Comparison of ENCODE assay signal across 8 cellular contexts in genomic region chr3:15327941-15328340, GRCh38. TPM values are rescaled to one million over a fixed set of nuclear protein-coding genes. Genes with fewer than 3 reads are reported as not detected.
DNase-seq lines count a peak whose midpoint lies in the region; ATAC-seq and FAIRE-seq lines count a peak whose summit lies in the region.

No MANE protein-coding gene starts in this region.

- no peak for FAIRE-seq in RCC 7860 (lab: Jason Lieb, UNC)

- H3K36me3 Mint-ChIP-seq in T-helper 17 cell (ENCODE audit: low read depth), result peaks cover 15% of the 10 kb centered on the region
- H3K36me3 Mint-ChIP-seq in activated T-helper 2 cell treated with anti-CD3 and anti-CD28 coated beads, Interferon-gamma antibody, Interleukin-2, Interleukin-4, amounts not matched to agents 10 μg/mL and 5 μg/mL and 100 μg/mL, durations not matched to agents 14 hours and 24 hours and 36 hours (ENCODE audit: low read depth), result peaks cover 51% of the 10 kb centered on the region

- H3K27me3 Mint-ChIP-seq in T-helper 17 cell, result no peaks in the 10 kb centered on the region
- H3K27me3 Mint-ChIP-seq in activated T-helper 2 cell treated with anti-CD3 and anti-CD28 coated beads, Interferon-gamma antibody, Interleukin-2, Interleukin-4, amounts not matched to agents 10 μg/mL and 5 μg/mL and 100 μg/mL, durations not matched to agents 14 hours and 24 hours and 36 hours (ENCODE audit: low read depth), result peaks cover 2% of the 10 kb centered on the region

- peaks cover 64% of the 10 kb centered on the region for H3K4me1 Mint-ChIP-seq in T-helper 17 cell
- peaks cover 40% of the 10 kb centered on the region for H3K4me1 Mint-ChIP-seq in activated T-helper 2 cell treated with anti-CD3 and anti-CD28 coated beads, Interferon-gamma antibody, Interleukin-2, Interleukin-4, amounts not matched to agents 10 μg/mL and 5 μg/mL and 100 μg/mL, durations not matched to agents 14 hours and 24 hours and 36 hours (ENCODE audit: low read depth)

- H3K9me3 Mint-ChIP-seq in activated T-helper 2 cell treated with anti-CD3 and anti-CD28 coated beads, Interferon-gamma antibody, Interleukin-2, Interleukin-4, amounts not matched to agents 10 μg/mL and 5 μg/mL and 100 μg/mL, durations not matched to agents 14 hours and 24 hours and 36 hours, result no peaks in the 10 kb centered on the region

- peak; percentile 35 for ATAC-seq in HG02885 (IDR thresholded peaks at IDR 0.05; ENCODE audit: poor library complexity, unreplicated experiment)
- no peak for ATAC-seq in T-helper 17 cell
- ATAC-seq in HG02763 (IDR thresholded peaks at IDR 0.05; ENCODE audit: unreplicated experiment), result no peak

- no peaks in the 10 kb centered on the region for H3K9me3 ChIP-seq in T-helper 17 cell (ENCODE audit: control insufficient read depth, low read length, poor library complexity, severe bottlenecking)

- DNase-seq in DMS53 (lab: John Stamatoyannopoulos, UW) (peak; percentile 84), T-helper 17 cell (peak in 1 of 3 donors; percentile 21), iPS-NIHi11 (ENCODE audit: low spot score) (peak; percentile 32), activated gamma-delta T cell (lab: John Stamatoyannopoulos, UW) (no peak), RCC 7860 (ENCODE audit: low spot score) (no peak)
- no peak for DNase-seq in activated T-helper 2 cell treated with anti-CD3 and anti-CD28 coated beads, Interferon-gamma antibody, Interleukin-2, Interleukin-4, amounts not matched to agents 10 μg/mL and 5 μg/mL and 100 μg/mL, durations not matched to agents 14 hours and 24 hours and 36 hours (ENCODE audit: low spot score)

- H3K27ac Mint-ChIP-seq in T-helper 17 cell, result peak overlapping the region; percentile 70
- H3K27ac Mint-ChIP-seq in activated T-helper 2 cell treated with anti-CD3 and anti-CD28 coated beads, Interferon-gamma antibody, Interleukin-2, Interleukin-4, amounts not matched to agents 10 μg/mL and 5 μg/mL and 100 μg/mL, durations not matched to agents 14 hours and 24 hours and 36 hours, result no peak overlapping the region

- intact Hi-C loops in activated T-helper 2 cell treated with anti-CD3 and anti-CD28 coated beads, Interferon-gamma antibody, Interleukin-2, Interleukin-4, amounts not matched to agents 10 μg/mL and 5 μg/mL and 100 μg/mL, durations not matched to agents 14 hours and 24 hours and 36 hours (cut with micrococcal nuclease), result no loop called here

- H3K4me3 Mint-ChIP-seq in T-helper 17 cell, result peak overlapping the region; percentile 76
- H3K4me3 Mint-ChIP-seq in activated T-helper 2 cell treated with anti-CD3 and anti-CD28 coated beads, Interferon-gamma antibody, Interleukin-2, Interleukin-4, amounts not matched to agents 10 μg/mL and 5 μg/mL and 100 μg/mL, durations not matched to agents 14 hours and 24 hours and 36 hours (ENCODE audit: low read depth), result no peak overlapping the region

RNA-seq across cellular contexts. Expression of gene SH3BP5, which starts 4.4 kb away (rescaled TPM):
- 10 to 100 TPM; 50.7 to 78.4 TPM for total RNA-seq in T-helper 17 cell
- total RNA-seq in activated T-helper 2 cell treated with anti-CD3 and anti-CD28 coated beads, Interferon-gamma antibody, Interleukin-2, Interleukin-4, amounts not matched to agents 10 μg/mL and 5 μg/mL and 100 μg/mL, durations not matched to agents 14 hours and 24 hours and 36 hours, result 14.8 and 15.0 TPM in 2 replicates

Comparison
In these comparisons a context has a peak if more than half of its experiments do, and no peak if none do; other contexts are left out.
1. DNase-seq: peak in DMS53 (single experiment) and iPS-NIHi11 (single experiment); none in activated T-helper 2 cell treated with anti-CD3 and anti-CD28 coated beads, Interferon-gamma antibody, Interleukin-2, Interleukin-4, amounts not matched to agents 10 μg/mL and 5 μg/mL and 100 μg/mL, durations not matched to agents 14 hours and 24 hours and 36 hours (single experiment), activated gamma-delta T cell (single experiment) and RCC 7860 (single experiment).